In the genomic region with DNA sequence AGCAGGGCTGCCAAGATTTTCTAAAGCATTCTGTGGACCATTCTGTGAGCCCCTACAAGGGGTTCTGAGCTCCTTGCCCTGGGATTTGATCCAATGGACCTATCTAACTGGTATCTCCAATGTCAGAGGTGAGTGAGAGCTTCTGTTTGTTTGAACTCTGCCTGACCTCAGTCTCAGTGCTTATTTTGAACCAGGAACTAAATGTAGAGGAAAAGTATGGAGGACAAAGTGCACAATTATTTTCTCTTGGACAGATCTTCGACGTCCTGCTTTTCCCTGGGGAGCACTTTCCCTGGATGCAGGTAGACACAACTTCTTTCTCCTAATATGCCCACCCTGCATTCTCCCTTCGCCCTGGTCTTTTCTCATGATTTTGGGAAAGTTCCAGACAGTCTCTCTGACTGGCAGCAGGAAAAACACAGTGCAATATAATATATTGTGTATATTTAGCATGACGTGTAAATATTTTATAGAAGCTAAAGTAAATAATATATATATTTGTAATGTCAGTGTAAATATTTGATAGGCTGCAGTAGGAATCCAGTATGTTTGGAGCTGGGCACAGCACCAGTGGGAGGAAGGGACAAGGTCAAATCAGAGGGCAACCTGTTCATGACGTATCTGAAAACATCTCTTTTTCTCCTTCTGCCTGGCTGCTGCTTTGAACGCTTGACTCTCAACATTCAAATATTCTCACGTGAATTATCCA, we compare ENCODE assay signal across 1 cellular context.
TF ChIP-seq lines count a peak whose summit lies in the region.

No MANE protein-coding gene starts in this region.

TF ChIP-seq in IMR-90, 13 proteins besides CTCF, POLR2A, EP300 and RAD21 (continued from another document):
- no peak for TF ChIP-seq ELK1 (IDR thresholded peaks at IDR 0.05; ENCODE audit: borderline replicate concordance, low read depth, low read length)
- no peak for TF ChIP-seq CHD1 (IDR thresholded peaks at IDR 0.05; ENCODE audit: low read depth, low read length)
- no peak for TF ChIP-seq MXI1 (IDR thresholded peaks at IDR 0.05; ENCODE audit: borderline replicate concordance, low read depth, low read length)
- no peak for TF ChIP-seq RFX5 (IDR thresholded peaks at IDR 0.05; ENCODE audit: low read depth, low read length)
- no peak for TF ChIP-seq RCOR1 (IDR thresholded peaks at IDR 0.05; ENCODE audit: insufficient replicate concordance, low read length)
- TF ChIP-seq, protein P1, sequence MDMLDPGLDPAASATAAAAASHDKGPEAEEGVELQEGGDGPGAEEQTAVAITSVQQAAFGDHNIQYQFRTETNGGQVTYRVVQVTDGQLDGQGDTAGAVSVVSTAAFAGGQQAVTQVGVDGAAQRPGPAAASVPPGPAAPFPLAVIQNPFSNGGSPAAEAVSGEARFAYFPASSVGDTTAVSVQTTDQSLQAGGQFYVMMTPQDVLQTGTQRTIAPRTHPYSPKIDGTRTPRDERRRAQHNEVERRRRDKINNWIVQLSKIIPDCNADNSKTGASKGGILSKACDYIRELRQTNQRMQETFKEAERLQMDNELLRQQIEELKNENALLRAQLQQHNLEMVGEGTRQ (IDR thresholded peaks at IDR 0.05; ENCODE audit: low read depth, low read length): no peak
- TF ChIP-seq MAZ (IDR thresholded peaks at IDR 0.05; ENCODE audit: borderline replicate concordance, low read depth, low read length): no peak
- no peak for TF ChIP-seq SMC3 (IDR thresholded peaks at IDR 0.05; ENCODE audit: low read depth, low read length)
